In genomic region chr6:13486679-13487121, GRCh38 we compare ENCODE assay signal across 8 cellular contexts. TPM values are rescaled to one million over a fixed set of nuclear protein-coding genes. Genes with fewer than 3 reads are reported as not detected.
DNase-seq lines count a peak whose midpoint lies in the region; ATAC-seq and TF ChIP-seq lines count a peak whose summit lies in the region.

No MANE protein-coding gene starts in this region.

- peaks cover 9% of the 10 kb centered on the region for H3K27me3 Mint-ChIP-seq in activated naive CD8-positive, alpha-beta T cell treated with anti-CD3 and anti-CD28 coated beads, Interleukin-2, amount 10 ng/mL, durations not matched to agents 7 days and 5 days
- peaks cover 70% of the 10 kb centered on the region for H3K27me3 Mint-ChIP-seq in progenitor cell of endocrine pancreas

- H3K9me3 Mint-ChIP-seq in activated naive CD8-positive, alpha-beta T cell treated with anti-CD3 and anti-CD28 coated beads, Interleukin-2, amount 10 ng/mL, durations not matched to agents 7 days and 5 days = no peaks in the 10 kb centered on the region
- no peaks in the 10 kb centered on the region for H3K9me3 Mint-ChIP-seq in progenitor cell of endocrine pancreas (ENCODE audit: low read depth)

- peak; percentile 22 for ATAC-seq in GM21390 (IDR thresholded peaks at IDR 0.05; ENCODE audit: unreplicated experiment)
- ATAC-seq in activated naive CD8-positive, alpha-beta T cell treated with anti-CD3 and anti-CD28 coated beads, Interleukin-2, amount 10 ng/mL, durations not matched to agents 7 days and 5 days (ENCODE audit: low read depth) = peak; percentile 41
- ATAC-seq in heart right ventricle = peak; percentile 25 to 64 (median 44)

- WGBS in heart right ventricle, 2 donors = 0% methylated on average over 38 to 39 of the region's 39 CpGs

- H3K27me3 ChIP-seq in heart right ventricle = no peaks in the 10 kb centered on the region

- H3K4me3 Mint-ChIP-seq in activated naive CD8-positive, alpha-beta T cell treated with anti-CD3 and anti-CD28 coated beads, Interleukin-2, amount 10 ng/mL, durations not matched to agents 7 days and 5 days = peak overlapping the region; percentile 88
- peak overlapping the region; percentile 70 for H3K4me3 Mint-ChIP-seq in progenitor cell of endocrine pancreas (ENCODE audit: low read depth)

- POLR2A ChIA-PET in activated naive CD8-positive, alpha-beta T cell treated with anti-CD3 and anti-CD28 coated beads, Interleukin-2, amount 10 ng/mL, durations not matched to agents 7 days and 5 days (lab: Charles Lee) = interaction anchor here (0.8 to 3.9 kb wide), 9 partner anchors 8 to 159 kb away, joined by 3 to 23 read pairs (median 4); partner anchors contain the start of genes SIRT5 and TBC1D7

- peak overlapping the region; percentile 67 for H3K9ac ChIP-seq in SK-N-MC (ENCODE audit: insufficient read length)

- peak overlapping the region; percentile 94 for H3K4me3 ChIP-seq in SK-N-MC
- peak overlapping the region; percentile 69 to 98 (median 90) for H3K4me3 ChIP-seq in heart right ventricle

- intact Hi-C loops in heart right ventricle (cut with DNase I) = loop anchor here in 8 of 10 donors (2.0 to 10.0 kb wide), 14 partner anchors 40 to 150 kb away; partner anchors contain the start of gene SIRT5 (in 6 of the 8)

- H3K27ac ChIP-seq in SK-N-MC (no peak overlapping the region), heart right ventricle (peak overlapping the region; percentile 91 to 98 (median 94))

- H3K9me3 ChIP-seq in SK-N-MC (ENCODE audit: low read depth, low read length) (no peaks in the 10 kb centered on the region), heart right ventricle (no peaks in the 10 kb centered on the region)

- H3K36me3 Mint-ChIP-seq in activated naive CD8-positive, alpha-beta T cell treated with anti-CD3 and anti-CD28 coated beads, Interleukin-2, amount 10 ng/mL, durations not matched to agents 7 days and 5 days = no peaks in the 10 kb centered on the region
- H3K36me3 Mint-ChIP-seq in progenitor cell of endocrine pancreas (ENCODE audit: insufficient read depth) = no peaks in the 10 kb centered on the region

- DNase-seq in DMS114 treated with DMSO at 0.1 percent for 48 hours (lab: John Stamatoyannopoulos, UW; ENCODE audit: unreplicated experiment) = peak; percentile 40
- DNase-seq in HT-29 (ENCODE audit: low spot score) = peak; percentile 64
- DNase-seq in SK-N-MC (ENCODE audit: low read depth, low spot score) = no peak
- DNase-seq in activated naive CD8-positive, alpha-beta T cell treated with anti-CD3 and anti-CD28 coated beads, Interleukin-2, amount 10 ng/mL, durations not matched to agents 7 days and 5 days = peak; percentile 78
- DNase-seq in heart right ventricle = peak; percentile 54 to 61
- no peak for DNase-seq in progenitor cell of endocrine pancreas (ENCODE audit: low spot score, unreplicated experiment)
- no peak for DNase-seq in NCI-H2107 (lab: John Stamatoyannopoulos, UW)

- peaks cover 40% of the 10 kb centered on the region for H3K4me1 Mint-ChIP-seq in activated naive CD8-positive, alpha-beta T cell treated with anti-CD3 and anti-CD28 coated beads, Interleukin-2, amount 10 ng/mL, durations not matched to agents 7 days and 5 days
- peaks cover 9% of the 10 kb centered on the region for H3K4me1 Mint-ChIP-seq in progenitor cell of endocrine pancreas (ENCODE audit: low read depth)

- H3K36me3 ChIP-seq in SK-N-MC (ENCODE audit: insufficient read depth, low read length) (no peaks in the 10 kb centered on the region), heart right ventricle (peaks cover 0 to 12% (median 0%) of the 10 kb centered on the region in 9 donors)

- no peak for TF ChIP-seq CTCF in heart right ventricle (IDR thresholded peaks at IDR 0.05)
- no peak for TF ChIP-seq CTCF in progenitor cell of endocrine pancreas (IDR thresholded peaks at IDR 0.05; ENCODE audit: unreplicated experiment)

- peak overlapping the region; percentile 78 for H3K27ac Mint-ChIP-seq in activated naive CD8-positive, alpha-beta T cell treated with anti-CD3 and anti-CD28 coated beads, Interleukin-2, amount 10 ng/mL, durations not matched to agents 7 days and 5 days
- H3K27ac Mint-ChIP-seq in progenitor cell of endocrine pancreas = no peak overlapping the region

- peaks cover 3 to 51% (median 43%) of the 10 kb centered on the region in 9 donors for H3K4me1 ChIP-seq in heart right ventricle

RNA-seq across cellular contexts. Expression of gene GFOD1, which starts 0.7 kb away (rescaled TPM):
- 13.3 and 13.5 TPM in 2 replicates for total RNA-seq in HT-29 (2014; rRNA removed; shearing (Covaris generic))
- 1 to 10 TPM; 5.2 to 5.9 TPM for total RNA-seq in activated naive CD8-positive, alpha-beta T cell treated with anti-CD3 and anti-CD28 coated beads, Interleukin-2, amount 10 ng/mL, durations not matched to agents 7 days and 5 days
- total RNA-seq in heart right ventricle = 10 to 100 TPM; 26.5 to 96.5 (median 41.0) TPM
- 10 to 100 TPM; 13.8 to 18.2 TPM for polyA plus RNA-seq in heart right ventricle
- 0.81 and 0.98 TPM in 2 replicates for total RNA-seq in progenitor cell of endocrine pancreas

Comparison
In these comparisons a context has a peak if more than half of its experiments do, and no peak if none do; other contexts are left out.
1. DNase-seq: peak in DMS114 treated with DMSO at 0.1 percent for 48 hours (single experiment), HT-29 (single experiment), activated naive CD8-positive, alpha-beta T cell treated with anti-CD3 and anti-CD28 coated beads, Interleukin-2, amount 10 ng/mL, durations not matched to agents 7 days and 5 days (single experiment) and heart right ventricle (2 of 2); none in SK-N-MC (single experiment), progenitor cell of endocrine pancreas (single experiment) and NCI-H2107 (single experiment).
2. Peak in every context shown above with its lines, with median percentiles within 50 percentile points of each other: ATAC-seq.